In genomic region chr3:13085081-13085845, GRCh38 we compare ENCODE assay signal across 18 cellular contexts.
"Had no signal": no experiment of that assay in that cellular context is flagged by ENCODE, and none has a peak within 500 bp of the region (broad histone marks: within the 10 kb centered on the region; RNA-seq: fewer than 3 reads in every experiment).

No MANE protein-coding gene starts in this region.

- H3K36me3 Mint-ChIP-seq: brain, mesothelial cell of epicardium had no signal

- H3K4me3 ChIP-seq: dorsolateral prefrontal cortex, lung, transverse colon had no signal

- H3K4me3 Mint-ChIP-seq: activated T-helper 1 cell treated with anti-CD3 and anti-CD28 coated beads, Interleukin-12 subunit alpha, Interleukin-12 subunit beta, Interleukin-2, Interleukin-4 antibody, amounts not matched to agents 30 ng/mL and 10 ng/mL and 1 ng/mL, durations not matched to agents 14 hours and 24 hours and 36 hours; brain; mesothelial cell of epicardium; nephron; stimulated activated naive CD8-positive, alpha-beta T cell treated with anti-CD3 and anti-CD28 coated beads, Interleukin-15, Interleukin-2, amounts not matched to agents 100 ng/mL and 50 ng/mL, for 24 hours; T-helper 1 cell treated with Interleukin-12 subunit alpha and Interleukin-12 subunit beta and Interleukin-4 antibody, amounts not matched to agents 30 μg/mL and 1 μg/mL, for 36 hours had no signal

- H3K27ac Mint-ChIP-seq: activated T-helper 1 cell treated with anti-CD3 and anti-CD28 coated beads, Interleukin-12 subunit alpha, Interleukin-12 subunit beta, Interleukin-2, Interleukin-4 antibody, amounts not matched to agents 30 ng/mL and 10 ng/mL and 1 ng/mL, durations not matched to agents 14 hours and 24 hours and 36 hours; brain; mesothelial cell of epicardium; nephron; stimulated activated naive CD8-positive, alpha-beta T cell treated with anti-CD3 and anti-CD28 coated beads, Interleukin-15, Interleukin-2, amounts not matched to agents 100 ng/mL and 50 ng/mL, for 24 hours; T-helper 1 cell treated with Interleukin-12 subunit alpha and Interleukin-12 subunit beta and Interleukin-4 antibody, amounts not matched to agents 30 μg/mL and 1 μg/mL, for 36 hours had no signal

- H3K4me1 ChIP-seq: transverse colon had no signal

- H3K9me3 ChIP-seq: transverse colon had no signal

- H3K4me1 Mint-ChIP-seq: mesothelial cell of epicardium had no signal

- H3K27ac ChIP-seq: dorsolateral prefrontal cortex, epithelial cell of prostate, transverse colon, WERI-Rb-1 had no signal

- H3K27me3 Mint-ChIP-seq: brain; stimulated activated naive CD8-positive, alpha-beta T cell treated with anti-CD3 and anti-CD28 coated beads, Interleukin-15, Interleukin-2, amounts not matched to agents 100 ng/mL and 50 ng/mL, for 24 hours had no signal

- H3K9me3 Mint-ChIP-seq: activated T-helper 1 cell treated with anti-CD3 and anti-CD28 coated beads, Interleukin-12 subunit alpha, Interleukin-12 subunit beta, Interleukin-2, Interleukin-4 antibody, amounts not matched to agents 30 ng/mL and 10 ng/mL and 1 ng/mL, durations not matched to agents 14 hours and 24 hours and 36 hours; mesothelial cell of epicardium; nephron; stimulated activated naive CD8-positive, alpha-beta T cell treated with anti-CD3 and anti-CD28 coated beads, Interleukin-15, Interleukin-2, amounts not matched to agents 100 ng/mL and 50 ng/mL, for 24 hours; T-helper 1 cell treated with Interleukin-12 subunit alpha and Interleukin-12 subunit beta and Interleukin-4 antibody, amounts not matched to agents 30 μg/mL and 1 μg/mL, for 36 hours had no signal

- H3K36me3 ChIP-seq: transverse colon, WERI-Rb-1 had no signal

- H3K27me3 ChIP-seq: dorsolateral prefrontal cortex, transverse colon had no signal

- DNase-seq: activated CD4-positive, alpha-beta T cell treated with anti-CD3 and anti-CD28 coated beads, Interleukin-2, amount 50 U/mL, for 48 hours; anterior cingulate cortex; caudate nucleus; dorsolateral prefrontal cortex; foreskin melanocyte; occipital lobe; posterior cingulate gyrus; stimulated activated CD4-positive, alpha-beta T cell treated with anti-CD3 and anti-CD28 coated beads, Interleukin-1b, Interleukin-23, amount 100 ng/mL, for 48 hours; transverse colon; WERI-Rb-1 had no signal
